12 cellular contexts compared by ENCODE assay signal in genomic region chr4:168995537-168996295, GRCh38. TPM values are rescaled to one million over a fixed set of nuclear protein-coding genes. Genes with fewer than 3 reads are reported as not detected.
A peak's percentile ranks its signal among the peaks of the same experiment; 100 is the strongest.
DNase-seq lines count a peak whose midpoint lies in the region; ATAC-seq, FAIRE-seq and TF ChIP-seq lines count a peak whose summit lies in the region.
"Had no signal": no experiment of that assay in that cellular context is flagged by ENCODE, and none has a peak within 500 bp of the region (broad histone marks: within the 10 kb centered on the region; RNA-seq: fewer than 3 reads in every experiment).

No MANE protein-coding gene starts in this region.

- H4K20me1 ChIP-seq in astrocyte (ENCODE audit: insufficient read depth, low read length) = no peaks in the 10 kb centered on the region

- no peaks in the 10 kb centered on the region for H3K9me3 Mint-ChIP-seq in natural killer cell
- H3K9me3 Mint-ChIP-seq in natural killer cell treated with Interleukin-12 subunit alpha and Interleukin-12 subunit beta and Interleukin-15 and Interleukin-18, amount 100 ng/mL, for 72 hours = no peaks in the 10 kb centered on the region
- no peaks in the 10 kb centered on the region for H3K9me3 Mint-ChIP-seq in astrocyte (ENCODE audit: unreplicated experiment)
- H3K9me3 Mint-ChIP-seq in activated CD4-positive, alpha-beta memory T cell treated with anti-CD3 and anti-CD28 coated beads for 36 hours = no peaks in the 10 kb centered on the region
- H3K9me3 Mint-ChIP-seq: CD14-positive monocyte had no signal

- no peaks in the 10 kb centered on the region for H3K79me2 ChIP-seq in astrocyte (ENCODE audit: insufficient read depth, low read length)

- H3K9ac ChIP-seq in astrocyte (ENCODE audit: low read length) (no peak overlapping the region), kidney (ENCODE audit: low read length in 2 of 2) (no peak overlapping the region)

- H3K9me3 ChIP-seq in astrocyte (ENCODE audit: insufficient read depth, low read depth, low read length) (no peaks in the 10 kb centered on the region), kidney (ENCODE audit: control insufficient read depth in 1 of 2, low read length in 2 of 2) (no peaks in the 10 kb centered on the region)
- H3K9me3 ChIP-seq: thoracic aorta had no signal

- no peak overlapping the region for H2AFZ ChIP-seq in astrocyte (ENCODE audit: low read depth, low read length)

- ATAC-seq in natural killer cell (peak in 2 of 3 donors; percentile 50 to 56), GM21423 (IDR thresholded peaks at IDR 0.05; ENCODE audit: unreplicated experiment) (no peak), GM19455 (IDR thresholded peaks at IDR 0.05; ENCODE audit: unreplicated experiment) (no peak)
- ATAC-seq in natural killer cell treated with Interleukin-12 subunit alpha and Interleukin-12 subunit beta and Interleukin-15 and Interleukin-18, amount 100 ng/mL, for 72 hours = no peak

- DNase-seq in natural killer cell = no peak
- DNase-seq in natural killer cell treated with Interleukin-12 subunit alpha and Interleukin-12 subunit beta and Interleukin-15 and Interleukin-18, amount 100 ng/mL, for 72 hours (ENCODE audit: low spot score) = no peak
- DNase-seq in astrocyte (ENCODE audit: low read depth) = no peak
- DNase-seq in kidney = no peak
- no peak for DNase-seq in activated CD4-positive, alpha-beta memory T cell treated with anti-CD3 and anti-CD28 coated beads for 36 hours
- DNase-seq in activated effector memory CD4-positive, alpha-beta T cell treated with Interleukin-2 at 50 U/mL for 16 hours = no peak
- DNase-seq: NCI-H187 treated with DMSO at 0.1 percent for 48 hours had no signal

- H3K4me3 ChIP-seq in astrocyte (ENCODE audit: insufficient read depth, low read depth, low read length) = no peak overlapping the region
- H3K4me3 ChIP-seq in kidney (ENCODE audit: low read length in 2 of 2) = no peak overlapping the region
- H3K4me3 ChIP-seq: SK-N-MC, thoracic aorta had no signal

- intact Hi-C loops in natural killer cell (cut with micrococcal nuclease) = loop anchor here (1.0 to 10.0 kb wide), 2 partner anchors 491 to 569 kb away; no protein-coding TSS in a partner anchor
- intact Hi-C loops in kidney (cut with DNase I) = no loop called here
- intact Hi-C loops in activated CD4-positive, alpha-beta memory T cell treated with anti-CD3 and anti-CD28 coated beads for 36 hours (cut with micrococcal nuclease) = no loop called here

- POLR2A ChIA-PET in activated CD4-positive, alpha-beta memory T cell treated with anti-CD3 and anti-CD28 coated beads for 36 hours (lab: Charles Lee) = no interaction called here

- CTCF ChIA-PET in activated CD4-positive, alpha-beta memory T cell treated with anti-CD3 and anti-CD28 coated beads for 36 hours (lab: Charles Lee) = interaction anchor here (0.5 to 1.1 kb wide), 4 partner anchors 9 to 490 kb away, joined by 3 to 4 read pairs (median 3); no protein-coding TSS in a partner anchor

- TF ChIP-seq CTCF in natural killer cell (IDR thresholded peaks at IDR 0.05) = peak; percentile 21
- TF ChIP-seq CTCF in astrocyte (IDR thresholded peaks at IDR 0.05; ENCODE audit: insufficient read depth, low read depth, low read length) = peak; percentile 20
- peak; percentile 26 for TF ChIP-seq CTCF in kidney (IDR thresholded peaks at IDR 0.05; ENCODE audit: borderline replicate concordance, extremely low read depth, insufficient read depth)

- no peaks in the 10 kb centered on the region for H3K27me3 ChIP-seq in astrocyte (ENCODE audit: insufficient read depth, low read length)

- H3K36me3 ChIP-seq in astrocyte (ENCODE audit: insufficient read depth, low read length) = peaks cover under 1% of the 10 kb centered on the region
- H3K36me3 ChIP-seq in kidney (ENCODE audit: control insufficient read depth in 1 of 2, insufficient read depth in 2 of 2, low read length in 2 of 2) = peaks cover 0 to 4% of the 10 kb centered on the region in 2 donors
- H3K36me3 ChIP-seq: thoracic aorta had no signal

- H3K36me3 Mint-ChIP-seq in natural killer cell (peaks cover 9% of the 10 kb centered on the region), astrocyte (ENCODE audit: low read depth, unreplicated experiment) (peaks cover 5% of the 10 kb centered on the region)
- H3K36me3 Mint-ChIP-seq in natural killer cell treated with Interleukin-12 subunit alpha and Interleukin-12 subunit beta and Interleukin-15 and Interleukin-18, amount 100 ng/mL, for 72 hours = peaks cover 5% of the 10 kb centered on the region
- H3K36me3 Mint-ChIP-seq in activated CD4-positive, alpha-beta memory T cell treated with anti-CD3 and anti-CD28 coated beads for 36 hours = peaks cover 11% of the 10 kb centered on the region

- H3K27me3 Mint-ChIP-seq in natural killer cell (ENCODE audit: low read depth in 2 of 2) = no peaks in the 10 kb centered on the region
- no peaks in the 10 kb centered on the region for H3K27me3 Mint-ChIP-seq in natural killer cell treated with Interleukin-12 subunit alpha and Interleukin-12 subunit beta and Interleukin-15 and Interleukin-18, amount 100 ng/mL, for 72 hours
- H3K27me3 Mint-ChIP-seq in astrocyte (ENCODE audit: low read depth, unreplicated experiment) = no peaks in the 10 kb centered on the region
- no peaks in the 10 kb centered on the region for H3K27me3 Mint-ChIP-seq in activated CD4-positive, alpha-beta memory T cell treated with anti-CD3 and anti-CD28 coated beads for 36 hours

- H3K4me2 ChIP-seq in astrocyte (ENCODE audit: low read length) = no peak overlapping the region

- H3K4me1 Mint-ChIP-seq in natural killer cell (peaks cover 10% of the 10 kb centered on the region in 2 donors), astrocyte (ENCODE audit: low read depth, unreplicated experiment) (peaks cover 23% of the 10 kb centered on the region)
- H3K4me1 Mint-ChIP-seq in natural killer cell treated with Interleukin-12 subunit alpha and Interleukin-12 subunit beta and Interleukin-15 and Interleukin-18, amount 100 ng/mL, for 72 hours (ENCODE audit: low read depth in 2 of 2) = peaks cover 6% of the 10 kb centered on the region in 2 donors
- H3K4me1 Mint-ChIP-seq in activated CD4-positive, alpha-beta memory T cell treated with anti-CD3 and anti-CD28 coated beads for 36 hours (ENCODE audit: low read depth) = no peaks in the 10 kb centered on the region

- H3K27ac ChIP-seq in astrocyte (ENCODE audit: low read depth, low read length) = no peak overlapping the region
- H3K27ac ChIP-seq in kidney (ENCODE audit: low read depth in 2 of 2, low read length in 2 of 2) = no peak overlapping the region
- H3K27ac ChIP-seq: SK-N-MC, thoracic aorta had no signal

- H3K4me3 Mint-ChIP-seq in natural killer cell (no peak overlapping the region), astrocyte (ENCODE audit: unreplicated experiment) (no peak overlapping the region)
- H3K4me3 Mint-ChIP-seq in natural killer cell treated with Interleukin-12 subunit alpha and Interleukin-12 subunit beta and Interleukin-15 and Interleukin-18, amount 100 ng/mL, for 72 hours = no peak overlapping the region
- H3K4me3 Mint-ChIP-seq in activated CD4-positive, alpha-beta memory T cell treated with anti-CD3 and anti-CD28 coated beads for 36 hours = no peak overlapping the region
- H3K4me3 Mint-ChIP-seq: CD14-positive monocyte had no signal

- H3K27ac Mint-ChIP-seq in natural killer cell = no peak overlapping the region
- H3K27ac Mint-ChIP-seq in natural killer cell treated with Interleukin-12 subunit alpha and Interleukin-12 subunit beta and Interleukin-15 and Interleukin-18, amount 100 ng/mL, for 72 hours = peak overlapping the region in 1 of 2 donors; percentile 13
- no peak overlapping the region for H3K27ac Mint-ChIP-seq in astrocyte (ENCODE audit: unreplicated experiment)
- no peak overlapping the region for H3K27ac Mint-ChIP-seq in activated CD4-positive, alpha-beta memory T cell treated with anti-CD3 and anti-CD28 coated beads for 36 hours
- H3K27ac Mint-ChIP-seq: CD14-positive monocyte had no signal

- H3K4me1 ChIP-seq in astrocyte (ENCODE audit: insufficient read depth, low read length) (peaks cover 8% of the 10 kb centered on the region), kidney (ENCODE audit: control insufficient read depth in 1 of 2, insufficient read depth in 1 of 2, low read depth in 1 of 2, low read length in 2 of 2) (peaks cover 0 to 2% of the 10 kb centered on the region in 2 donors)

- FAIRE-seq in astrocyte (lab: Jason Lieb, UNC) (no peak), kidney (lab: Jason Lieb, UNC) (no peak)

RNA-seq across cellular contexts. Expression of gene CBR4, which starts 14.3 kb away (rescaled TPM):
- total RNA-seq in natural killer cell = 10 to 100 TPM; 17.2 to 28.1 (median 20.3) TPM
- total RNA-seq in natural killer cell treated with Interleukin-12 subunit alpha and Interleukin-12 subunit beta and Interleukin-15 and Interleukin-18, amount 100 ng/mL, for 72 hours = 10 to 100 TPM in 1 of 2 donors, 1 to 10 TPM in 1; 9.2 to 21.6 TPM
- total RNA-seq in astrocyte = 16.5 and 16.8 TPM in 2 replicates
- 28.6 TPM for total RNA-seq in kidney
- 24.1 TPM for polyA plus RNA-seq in kidney (ENCODE audit: insufficient read depth, low read depth, low replicate concordance)
- 10 to 100 TPM; 18.0 to 19.7 TPM for total RNA-seq in activated CD4-positive, alpha-beta memory T cell treated with anti-CD3 and anti-CD28 coated beads for 36 hours

Comparison
In these comparisons a context has a peak if more than half of its experiments do, and no peak if none do; other contexts are left out.
1. ATAC-seq: peak in natural killer cell (2 of 3); none in natural killer cell treated with Interleukin-12 subunit alpha and Interleukin-12 subunit beta and Interleukin-15 and Interleukin-18, amount 100 ng/mL, for 72 hours (0 of 2), GM21423 (single experiment) and GM19455 (single experiment).
2. Peak in every context shown above with its lines, with median percentiles within 50 percentile points of each other: CTCF ChIP-seq.